ENCODE assay signal across 7 cellular contexts in genomic region chr18:38022247-38022646, GRCh38.
"Had no signal": no experiment of that assay in that cellular context is flagged by ENCODE, and none has a peak within 500 bp of the region (broad histone marks: within the 10 kb centered on the region; RNA-seq: fewer than 3 reads in every experiment).

No MANE protein-coding gene starts in this region.

- ATAC-seq: GM12878 had no signal

- H3K4me3 ChIP-seq: GM12878 had no signal

- FAIRE-seq: GM12878, GM12891, GM12892, GM18507, GM19239 had no signal

- DNase-seq: GDM1, GF-D8 had no signal
